Comparison of ENCODE assay signal across 3 cellular contexts in the genomic region with DNA sequence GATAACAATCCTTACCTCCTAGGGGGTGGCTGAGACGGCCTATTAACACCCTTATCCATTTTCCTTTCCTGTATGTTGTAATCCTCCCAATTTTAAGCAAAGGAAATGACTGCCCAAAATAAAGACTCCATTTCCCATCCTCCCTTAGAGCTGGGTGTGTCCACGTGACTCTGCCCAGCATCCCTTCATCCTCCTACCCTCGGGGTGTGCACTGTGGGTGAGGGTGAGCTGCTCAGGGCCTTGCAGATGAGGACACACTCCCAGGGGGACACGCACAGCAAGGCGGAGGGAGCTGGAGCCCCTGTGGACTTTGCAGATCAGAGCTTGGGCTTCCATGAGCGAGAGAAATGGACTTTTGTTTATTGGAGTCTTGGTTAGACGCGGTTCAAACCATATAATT.
TF ChIP-seq lines count a peak whose summit lies in the region.

No MANE protein-coding gene starts in this region.

TF ChIP-seq in SK-N-SH, 30 proteins besides CTCF, POLR2A, EP300 and RAD21:
- TF ChIP-seq, protein P1, sequence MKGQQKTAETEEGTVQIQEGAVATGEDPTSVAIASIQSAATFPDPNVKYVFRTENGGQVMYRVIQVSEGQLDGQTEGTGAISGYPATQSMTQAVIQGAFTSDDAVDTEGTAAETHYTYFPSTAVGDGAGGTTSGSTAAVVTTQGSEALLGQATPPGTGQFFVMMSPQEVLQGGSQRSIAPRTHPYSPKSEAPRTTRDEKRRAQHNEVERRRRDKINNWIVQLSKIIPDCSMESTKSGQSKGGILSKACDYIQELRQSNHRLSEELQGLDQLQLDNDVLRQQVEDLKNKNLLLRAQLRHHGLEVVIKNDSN (IDR thresholded peaks at IDR 0.05; ENCODE audit: borderline replicate concordance, low read depth), result peak; percentile 47; the same call in 1 of the 2 replicates
- TF ChIP-seq TAF1 (IDR thresholded peaks at IDR 0.05; ENCODE audit: borderline replicate concordance, low read depth, low read length), result no peak
- TF ChIP-seq NRF1 (IDR thresholded peaks at IDR 0.05; ENCODE audit: low read depth, low read length), result no peak
- TF ChIP-seq MXI1 (IDR thresholded peaks at IDR 0.05; ENCODE audit: low read depth, low read length), result no peak

TF ChIP-seq in SK-N-SH treated with all-trans-retinoic acid at 6 μM for 48 hours, 23 proteins besides CTCF, POLR2A, EP300 and RAD21 (continued from another document):
- TF ChIP-seq, protein P2, sequence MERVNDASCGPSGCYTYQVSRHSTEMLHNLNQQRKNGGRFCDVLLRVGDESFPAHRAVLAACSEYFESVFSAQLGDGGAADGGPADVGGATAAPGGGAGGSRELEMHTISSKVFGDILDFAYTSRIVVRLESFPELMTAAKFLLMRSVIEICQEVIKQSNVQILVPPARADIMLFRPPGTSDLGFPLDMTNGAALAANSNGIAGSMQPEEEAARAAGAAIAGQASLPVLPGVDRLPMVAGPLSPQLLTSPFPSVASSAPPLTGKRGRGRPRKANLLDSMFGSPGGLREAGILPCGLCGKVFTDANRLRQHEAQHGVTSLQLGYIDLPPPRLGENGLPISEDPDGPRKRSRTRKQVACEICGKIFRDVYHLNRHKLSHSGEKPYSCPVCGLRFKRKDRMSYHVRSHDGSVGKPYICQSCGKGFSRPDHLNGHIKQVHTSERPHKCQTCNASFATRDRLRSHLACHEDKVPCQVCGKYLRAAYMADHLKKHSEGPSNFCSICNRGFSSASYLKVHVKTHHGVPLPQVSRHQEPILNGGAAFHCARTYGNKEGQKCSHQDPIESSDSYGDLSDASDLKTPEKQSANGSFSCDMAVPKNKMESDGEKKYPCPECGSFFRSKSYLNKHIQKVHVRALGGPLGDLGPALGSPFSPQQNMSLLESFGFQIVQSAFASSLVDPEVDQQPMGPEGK (CRISPR knock-in tag; IDR thresholded peaks at IDR 0.05; ENCODE audit: borderline replicate concordance), result no peak
- TF ChIP-seq, protein P3, sequence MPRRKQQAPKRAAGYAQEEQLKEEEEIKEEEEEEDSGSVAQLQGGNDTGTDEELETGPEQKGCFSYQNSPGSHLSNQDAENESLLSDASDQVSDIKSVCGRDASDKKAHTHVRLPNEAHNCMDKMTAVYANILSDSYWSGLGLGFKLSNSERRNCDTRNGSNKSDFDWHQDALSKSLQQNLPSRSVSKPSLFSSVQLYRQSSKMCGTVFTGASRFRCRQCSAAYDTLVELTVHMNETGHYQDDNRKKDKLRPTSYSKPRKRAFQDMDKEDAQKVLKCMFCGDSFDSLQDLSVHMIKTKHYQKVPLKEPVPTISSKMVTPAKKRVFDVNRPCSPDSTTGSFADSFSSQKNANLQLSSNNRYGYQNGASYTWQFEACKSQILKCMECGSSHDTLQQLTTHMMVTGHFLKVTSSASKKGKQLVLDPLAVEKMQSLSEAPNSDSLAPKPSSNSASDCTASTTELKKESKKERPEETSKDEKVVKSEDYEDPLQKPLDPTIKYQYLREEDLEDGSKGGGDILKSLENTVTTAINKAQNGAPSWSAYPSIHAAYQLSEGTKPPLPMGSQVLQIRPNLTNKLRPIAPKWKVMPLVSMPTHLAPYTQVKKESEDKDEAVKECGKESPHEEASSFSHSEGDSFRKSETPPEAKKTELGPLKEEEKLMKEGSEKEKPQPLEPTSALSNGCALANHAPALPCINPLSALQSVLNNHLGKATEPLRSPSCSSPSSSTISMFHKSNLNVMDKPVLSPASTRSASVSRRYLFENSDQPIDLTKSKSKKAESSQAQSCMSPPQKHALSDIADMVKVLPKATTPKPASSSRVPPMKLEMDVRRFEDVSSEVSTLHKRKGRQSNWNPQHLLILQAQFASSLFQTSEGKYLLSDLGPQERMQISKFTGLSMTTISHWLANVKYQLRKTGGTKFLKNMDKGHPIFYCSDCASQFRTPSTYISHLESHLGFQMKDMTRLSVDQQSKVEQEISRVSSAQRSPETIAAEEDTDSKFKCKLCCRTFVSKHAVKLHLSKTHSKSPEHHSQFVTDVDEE (CRISPR knock-in tag; IDR thresholded peaks at IDR 0.05), result no peak
- TF ChIP-seq ZC3H10 (CRISPR knock-in tag; IDR thresholded peaks at IDR 0.05) (no peak), TCF4 (CRISPR knock-in tag; IDR thresholded peaks at IDR 0.05; ENCODE audit: borderline replicate concordance) (no peak), ZNF565 (CRISPR knock-in tag; conservative IDR thresholded peaks at IDR 0.05; ENCODE audit: low read depth) (no peak), PPARA (CRISPR knock-in tag; IDR thresholded peaks at IDR 0.05; ENCODE audit: borderline replicate concordance) (no peak)
- TF ChIP-seq, protein P4, sequence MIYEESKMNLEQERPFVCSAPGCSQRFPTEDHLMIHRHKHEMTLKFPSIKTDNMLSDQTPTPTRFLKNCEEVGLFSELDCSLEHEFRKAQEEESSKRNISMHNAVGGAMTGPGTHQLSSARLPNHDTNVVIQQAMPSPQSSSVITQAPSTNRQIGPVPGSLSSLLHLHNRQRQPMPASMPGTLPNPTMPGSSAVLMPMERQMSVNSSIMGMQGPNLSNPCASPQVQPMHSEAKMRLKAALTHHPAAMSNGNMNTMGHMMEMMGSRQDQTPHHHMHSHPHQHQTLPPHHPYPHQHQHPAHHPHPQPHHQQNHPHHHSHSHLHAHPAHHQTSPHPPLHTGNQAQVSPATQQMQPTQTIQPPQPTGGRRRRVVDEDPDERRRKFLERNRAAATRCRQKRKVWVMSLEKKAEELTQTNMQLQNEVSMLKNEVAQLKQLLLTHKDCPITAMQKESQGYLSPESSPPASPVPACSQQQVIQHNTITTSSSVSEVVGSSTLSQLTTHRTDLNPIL (CRISPR knock-in tag; IDR thresholded peaks at IDR 0.05; ENCODE audit: low read depth), result no peak

TF ChIP-seq in HEK293, 187 proteins besides CTCF, POLR2A, EP300 and RAD21 (continued from another document):
- TF ChIP-seq ZIC2 (tag by site-specific recombination; IDR thresholded peaks at IDR 0.05), result peak; percentile 52
